ENCODE assay signal across 14 cellular contexts in the genomic region with DNA sequence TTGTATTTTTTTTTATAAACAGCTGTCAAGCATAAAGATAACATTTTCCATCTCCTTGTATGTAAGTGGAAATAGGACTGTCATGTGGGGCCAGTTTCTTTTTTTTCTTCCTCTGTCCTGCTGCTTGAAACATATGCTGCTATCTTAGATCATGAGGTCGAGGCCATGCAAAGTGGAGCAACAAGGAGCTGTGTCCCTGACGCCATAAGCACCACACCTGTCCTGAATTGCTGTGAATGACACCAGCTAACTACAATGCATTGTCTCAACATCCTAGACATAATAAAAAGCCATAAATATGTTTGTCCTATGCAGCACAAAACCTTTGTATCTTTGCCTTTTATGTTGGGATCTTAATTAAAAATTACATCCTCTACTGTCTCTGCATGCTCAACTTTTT. TPM values are rescaled to one million over a fixed set of nuclear protein-coding genes. Genes with fewer than 3 reads are reported as not detected.
A peak's percentile ranks its signal among the peaks of the same experiment; 100 is the strongest.
DNase-seq lines count a peak whose midpoint lies in the region; ATAC-seq and TF ChIP-seq lines count a peak whose summit lies in the region.
"Had no signal": no experiment of that assay in that cellular context is flagged by ENCODE, and none has a peak within 500 bp of the region (broad histone marks: within the 10 kb centered on the region; RNA-seq: fewer than 3 reads in every experiment).

No MANE protein-coding gene starts in this region.

- H3K27me3 ChIP-seq in stomach, result no peaks in the 10 kb centered on the region
- H3K27me3 ChIP-seq: BLaER1 had no signal

- TF ChIP-seq POLR2A in stomach (IDR thresholded peaks at IDR 0.05), result no peak

- H3K4me1 ChIP-seq in mucosa of descending colon (ENCODE audit: low read depth) (no peaks in the 10 kb centered on the region), stomach (no peaks in the 10 kb centered on the region)
- H3K4me1 ChIP-seq: BLaER1, HAP-1 had no signal

- 66 to 79% (median 76%) methylated on average over 2 of the region's 2 CpGs for WGBS in stomach, 5 donors

- no peak for TF ChIP-seq EP300 in stomach (IDR thresholded peaks at IDR 0.05)

- H3K4me3 ChIP-seq in choroid plexus epithelial cell (ENCODE audit: low read depth, low read length), result no peak overlapping the region
- H3K4me3 ChIP-seq in mucosa of descending colon, result no peak overlapping the region
- H3K4me3 ChIP-seq in stomach, result no peak overlapping the region
- H3K4me3 ChIP-seq: BLaER1, GM12878, HAP-1 had no signal

- H3K9me3 ChIP-seq in mucosa of descending colon, result no peaks in the 10 kb centered on the region
- no peaks in the 10 kb centered on the region for H3K9me3 ChIP-seq in stomach
- H3K9me3 ChIP-seq: HAP-1 had no signal

- peak; percentile 80 for ATAC-seq in mucosa of descending colon
- ATAC-seq in GM18858 (IDR thresholded peaks at IDR 0.05; ENCODE audit: unreplicated experiment), result no peak
- ATAC-seq: GM12878, HepG2 had no signal

- TF ChIP-seq CTCF in choroid plexus epithelial cell (conservative IDR thresholded peaks at IDR 0.05; ENCODE audit: low read depth, low read length) (no peak), mucosa of descending colon (IDR thresholded peaks at IDR 0.05) (no peak), stomach (IDR thresholded peaks at IDR 0.05) (no peak)

- intact Hi-C loops in mucosa of descending colon (cut with DNase I, micrococcal nuclease) (no loop called here), stomach (cut with DNase I; ENCODE audit: low total_unique reads) (no loop called here)

- H3K36me3 ChIP-seq in mucosa of descending colon (ENCODE audit: low read depth), result no peaks in the 10 kb centered on the region
- peaks cover 0 to 25% (median 23%) of the 10 kb centered on the region in 4 donors for H3K36me3 ChIP-seq in stomach
- H3K36me3 ChIP-seq: BLaER1, HAP-1 had no signal

- DNase-seq in NCI-H2171 treated with DMSO at 0.1 percent for 48 hours (lab: John Stamatoyannopoulos, UW) (peak; percentile 12), NCI-H2171 (lab: John Stamatoyannopoulos, UW) (no peak), amniotic epithelial cell (ENCODE audit: low read depth) (peak; percentile 6), choroid plexus epithelial cell (ENCODE audit: low read depth) (peak; percentile 21), mucosa of descending colon (peak in 1 of 3 donors; percentile 17), LoVo (ENCODE audit: low spot score) (no peak), stomach (no peak)
- DNase-seq: 8988T, DMS53 had no signal

- peak overlapping the region in 1 of 5 donors; percentile 2 for H3K27ac ChIP-seq in stomach
- H3K27ac ChIP-seq: BLaER1 had no signal

RNA-seq across cellular contexts. Expression of gene SLC26A4, which starts 37.7 kb away (rescaled TPM):
- total RNA-seq in mucosa of descending colon, result 1 to 10 TPM in 1 of 3 donors, under 1 TPM in 2; 0.48 to 1.4 (median 0.57) TPM
- 1 to 10 TPM in 2 of 5 donors, not detected in 3; 2.6 to 4.2 TPM for total RNA-seq in stomach
- 1 to 10 TPM in 1 of 3 donors, under 1 TPM in 2; 0.06 to 2.1 (median 0.28) TPM for polyA plus RNA-seq in stomach

RNA-seq across cellular contexts. Expression of gene BCAP29, which starts 42.9 kb away (rescaled TPM):
- total RNA-seq in mucosa of descending colon, result 10 to 100 TPM; 51.7 to 73.8 (median 66.6) TPM
- 10 to 100 TPM; 44.6 to 73.1 (median 50.0) TPM for total RNA-seq in stomach
- 10 to 100 TPM; 26.1 to 32.2 (median 31.5) TPM for polyA plus RNA-seq in stomach

RNA-seq across cellular contexts. Expression of gene DUS4L, which starts 59.2 kb away (rescaled TPM):
- total RNA-seq in mucosa of descending colon (1 to 10 TPM; 5.2 to 7.0 (median 7.0) TPM), stomach (10 to 100 TPM in 2 of 5 donors, 1 to 10 TPM in 1, not detected in 2; 7.6 to 14.5 (median 10.3) TPM)
- polyA plus RNA-seq in stomach, result 1 to 10 TPM; 4.0 to 5.5 (median 5.0) TPM

RNA-seq across cellular contexts. Expression of gene COG5, which starts 59.2 kb away (rescaled TPM):
- 10 to 100 TPM; 46.8 to 56.4 (median 47.7) TPM for total RNA-seq in mucosa of descending colon
- 100 to 1,000 TPM in 1 of 5 donors, 10 to 100 TPM in 3, 1 to 10 TPM in 1; 7.5 to 285 (median 46.3) TPM for total RNA-seq in stomach
- polyA plus RNA-seq in stomach, result 1 to 10 TPM; 5.2 to 7.8 (median 7.5) TPM

Comparison
In these comparisons a context has a peak if more than half of its experiments do, and no peak if none do; other contexts are left out.
1. DNase-seq: peak in NCI-H2171 treated with DMSO at 0.1 percent for 48 hours (single experiment), amniotic epithelial cell (single experiment) and choroid plexus epithelial cell (single experiment); none in NCI-H2171 (single experiment), LoVo (single experiment) and stomach (single experiment).